Comparison of ENCODE assay signal across 23 cellular contexts in genomic region chr9:87706066-87706739, GRCh38. TPM values are rescaled to one million over a fixed set of nuclear protein-coding genes. Genes with fewer than 3 reads are reported as not detected.
DNase-seq lines count a peak whose midpoint lies in the region; ATAC-seq, FAIRE-seq and TF ChIP-seq lines count a peak whose summit lies in the region.
"Had no signal": no experiment of that assay in that cellular context is flagged by ENCODE, and none has a peak within 500 bp of the region (broad histone marks: within the 10 kb centered on the region; RNA-seq: fewer than 3 reads in every experiment).

No MANE protein-coding gene starts in this region.

- H3K4me1 ChIP-seq in astrocyte (ENCODE audit: insufficient read depth, low read length): peaks cover 11% of the 10 kb centered on the region
- no peaks in the 10 kb centered on the region for H3K4me1 ChIP-seq in endodermal cell (ENCODE audit: control insufficient read depth, insufficient read depth, low read length)
- H3K4me1 ChIP-seq in neuronal stem cell (ENCODE audit: control insufficient read depth in 2 of 2, insufficient read depth in 1 of 2, low read depth in 1 of 2, low read length in 2 of 2): peaks cover 2% of the 10 kb centered on the region in 2 donors

- DNase-seq in astrocyte (ENCODE audit: low read depth): no peak
- DNase-seq in endodermal cell: peak; percentile 31
- no peak for DNase-seq in neuronal stem cell (ENCODE audit: low spot score)
- no peak for DNase-seq in urothelium cell line (ENCODE audit: low spot score)
- no peak for DNase-seq in WTC11 (ENCODE audit: low spot score)
- DNase-seq in dorsolateral prefrontal cortex: no peak
- no peak for DNase-seq in occipital lobe (lab: John Stamatoyannopoulos, UW)
- DNase-seq: 8988T; ACHN; AML-193; C1 segment of cervical spinal cord; Calu3; CD4-positive, alpha-beta memory T cell; COR-L47; DMS53; DMS79 treated with DMSO at 0.1 percent for 48 hours; GF-D8; GOT3; H7; HCEC 1CT had no signal

- FAIRE-seq in astrocyte (lab: Jason Lieb, UNC) (no peak), urothelium cell line (lab: Jason Lieb, UNC) (peak; percentile 83)
- FAIRE-seq: A549, GM12891, GM18507 had no signal

- peaks cover 14% of the 10 kb centered on the region for H3K36me3 Mint-ChIP-seq in astrocyte (ENCODE audit: low read depth, unreplicated experiment)
- H3K36me3 Mint-ChIP-seq in endodermal cell (ENCODE audit: low read depth): peaks cover 72% of the 10 kb centered on the region
- H3K36me3 Mint-ChIP-seq in WTC11: peaks cover 59% of the 10 kb centered on the region
- H3K36me3 Mint-ChIP-seq: CD4-positive, alpha-beta memory T cell had no signal

- H3K9me3 ChIP-seq in astrocyte (ENCODE audit: insufficient read depth, low read depth, low read length): no peaks in the 10 kb centered on the region
- H3K9me3 ChIP-seq in endodermal cell (ENCODE audit: control insufficient read depth, low read length): no peaks in the 10 kb centered on the region
- no peaks in the 10 kb centered on the region for H3K9me3 ChIP-seq in neuronal stem cell (replicated peaks in 1 of 2; ENCODE audit: control insufficient read depth in 2 of 2, insufficient read depth in 1 of 2, low read depth in 1 of 2, low read length in 2 of 2)
- H3K9me3 ChIP-seq: A549 had no signal

- no peak overlapping the region for H3K9ac ChIP-seq in astrocyte (ENCODE audit: low read length)
- H3K9ac ChIP-seq in endodermal cell (ENCODE audit: extremely low read depth, low read length, poor library complexity, severe bottlenecking): no peak overlapping the region
- H3K9ac ChIP-seq in neuronal stem cell (ENCODE audit: low read depth, low read length, poor library complexity): peak overlapping the region; percentile 38

- H3K4me3 ChIP-seq in astrocyte (ENCODE audit: insufficient read depth, low read depth, low read length): no peak overlapping the region
- H3K4me3 ChIP-seq in endodermal cell (ENCODE audit: low read length): no peak overlapping the region
- no peak overlapping the region for H3K4me3 ChIP-seq in neuronal stem cell (ENCODE audit: low read length in 2 of 2)
- no peak overlapping the region for H3K4me3 ChIP-seq in dorsolateral prefrontal cortex
- H3K4me3 ChIP-seq: A549 had no signal

- peak overlapping the region; percentile 42 for H2BK5ac ChIP-seq in neuronal stem cell (ENCODE audit: low read length)

- H2BK120ac ChIP-seq in neuronal stem cell (ENCODE audit: low read depth, low read length): no peak overlapping the region

- H2AFZ ChIP-seq in astrocyte (ENCODE audit: low read depth, low read length) (no peak overlapping the region), neuronal stem cell (ENCODE audit: low read length) (no peak overlapping the region)

- H3K4me3 Mint-ChIP-seq in astrocyte (ENCODE audit: unreplicated experiment) (peak overlapping the region; percentile 45), endodermal cell (no peak overlapping the region), WTC11 (no peak overlapping the region)
- H3K4me3 Mint-ChIP-seq: CD4-positive, alpha-beta memory T cell had no signal

- H2BK15ac ChIP-seq in neuronal stem cell (ENCODE audit: low read length): no peak overlapping the region

- ATAC-seq in WTC11: no peak
- ATAC-seq: A549 had no signal

- CTCF ChIA-PET in WTC11 (lab: Charles Lee): no interaction called here

- no peak overlapping the region for H3K27ac Mint-ChIP-seq in astrocyte (ENCODE audit: unreplicated experiment)
- H3K27ac Mint-ChIP-seq in endodermal cell: no peak overlapping the region
- no peak overlapping the region for H3K27ac Mint-ChIP-seq in WTC11

- H3K18ac ChIP-seq in neuronal stem cell (ENCODE audit: low read length): peak overlapping the region; percentile 52

- H3K27me3 ChIP-seq in astrocyte (ENCODE audit: insufficient read depth, low read length) (no peaks in the 10 kb centered on the region), endodermal cell (ENCODE audit: control insufficient read depth, insufficient read depth, low read length, poor library complexity, severe bottlenecking) (no peaks in the 10 kb centered on the region), neuronal stem cell (ENCODE audit: control insufficient read depth in 3 of 3, insufficient read depth in 3 of 3, low read depth in 1 of 3, low read length in 3 of 3) (no peaks in the 10 kb centered on the region), dorsolateral prefrontal cortex (no peaks in the 10 kb centered on the region)

- no peak for TF ChIP-seq CTCF in astrocyte (IDR thresholded peaks at IDR 0.05; ENCODE audit: insufficient read depth, low read depth, low read length)
- TF ChIP-seq CTCF in endodermal cell (conservative IDR thresholded peaks at IDR 0.05): no peak
- TF ChIP-seq CTCF in WTC11 (IDR thresholded peaks at IDR 0.05): no peak
- no peak for TF ChIP-seq CTCF in dorsolateral prefrontal cortex (IDR thresholded peaks at IDR 0.05 in 54 of 56, conservative IDR thresholded peaks at IDR 0.05 in 2 of 56; ENCODE audit: low read depth in 1 of 56, partially characterized antibody in 56 of 56)

- H3K4me1 Mint-ChIP-seq in astrocyte (ENCODE audit: low read depth, unreplicated experiment): peaks cover 12% of the 10 kb centered on the region
- peaks cover 2% of the 10 kb centered on the region for H3K4me1 Mint-ChIP-seq in endodermal cell
- peaks cover 3% of the 10 kb centered on the region; the same call in 1 of the 2 replicates for H3K4me1 Mint-ChIP-seq in WTC11

- H3K4me2 ChIP-seq in astrocyte (ENCODE audit: low read length): no peak overlapping the region
- no peak overlapping the region for H3K4me2 ChIP-seq in neuronal stem cell (ENCODE audit: insufficient read depth, low read length, poor library complexity, severe bottlenecking)
- H3K4me2 ChIP-seq: A549 had no signal

- no peaks in the 10 kb centered on the region for H3K36me3 ChIP-seq in astrocyte (ENCODE audit: insufficient read depth, low read length)
- H3K36me3 ChIP-seq in endodermal cell (ENCODE audit: control insufficient read depth, insufficient read depth, low read length): peaks cover 75% of the 10 kb centered on the region
- peaks cover 26 to 83% of the 10 kb centered on the region in 2 donors for H3K36me3 ChIP-seq in neuronal stem cell (replicated peaks in 1 of 2; ENCODE audit: control insufficient read depth in 2 of 2, insufficient read depth in 2 of 2, low read length in 2 of 2)

- no peak overlapping the region for H3K14ac ChIP-seq in neuronal stem cell (ENCODE audit: low read length)

- intact Hi-C loops in dorsolateral prefrontal cortex (cut with DNase I): no loop called here

- peak overlapping the region; percentile 61 for H3K23ac ChIP-seq in neuronal stem cell (ENCODE audit: low read depth, low read length, poor library complexity)

- H3K4ac ChIP-seq in neuronal stem cell (ENCODE audit: low read length): no peak overlapping the region

- H4K91ac ChIP-seq in neuronal stem cell (ENCODE audit: low read depth, low read length, poor library complexity): no peak overlapping the region

- POLR2A ChIA-PET in WTC11 (lab: Charles Lee): no interaction called here

- H4K20me1 ChIP-seq in astrocyte (ENCODE audit: insufficient read depth, low read length): no peaks in the 10 kb centered on the region

- WGBS in endodermal cell (ENCODE audit: insufficient coverage in 1 of 2, insufficient read length in 1 of 2), 2 experiments: 95 to 96% methylated on average over 24 to 39 of the region's 39 CpGs
- WGBS in neuronal stem cell (ENCODE audit: extremely low coverage in 2 of 2, insufficient read length in 2 of 2, insufficient replicate concordance in 1 of 2), 2 donors: no CpG with 5 or more reads among the region's 39 CpGs

- H3K27me3 Mint-ChIP-seq in astrocyte (ENCODE audit: low read depth, unreplicated experiment): no peaks in the 10 kb centered on the region
- H3K27me3 Mint-ChIP-seq in endodermal cell (ENCODE audit: insufficient read depth): no peaks in the 10 kb centered on the region
- H3K27me3 Mint-ChIP-seq in WTC11 (ENCODE audit: low read depth): no peaks in the 10 kb centered on the region
- H3K27me3 Mint-ChIP-seq: CD4-positive, alpha-beta memory T cell had no signal

- H3K27ac ChIP-seq in astrocyte (ENCODE audit: low read depth, low read length): no peak overlapping the region
- H3K27ac ChIP-seq in endodermal cell (ENCODE audit: low read depth, low read length): no peak overlapping the region
- H3K27ac ChIP-seq in neuronal stem cell (replicated peaks; ENCODE audit: low read length): no peak overlapping the region
- no peak overlapping the region for H3K27ac ChIP-seq in dorsolateral prefrontal cortex
- H3K27ac ChIP-seq: A549 had no signal

- H3K9me3 Mint-ChIP-seq in astrocyte (ENCODE audit: unreplicated experiment): no peaks in the 10 kb centered on the region
- no peaks in the 10 kb centered on the region for H3K9me3 Mint-ChIP-seq in endodermal cell
- no peaks in the 10 kb centered on the region for H3K9me3 Mint-ChIP-seq in WTC11

- no peaks in the 10 kb centered on the region for H3K79me1 ChIP-seq in neuronal stem cell (ENCODE audit: low read depth, low read length)

- H3K79me2 ChIP-seq in astrocyte (ENCODE audit: insufficient read depth, low read length): no peaks in the 10 kb centered on the region

- H2BK12ac ChIP-seq in neuronal stem cell (ENCODE audit: low read length): peak overlapping the region; percentile 30

- H2AK5ac ChIP-seq in neuronal stem cell (ENCODE audit: low read depth, low read length): no peak overlapping the region

- H4K8ac ChIP-seq in neuronal stem cell (ENCODE audit: low read depth, low read length): no peak overlapping the region

TF ChIP-seq in WTC11, 78 proteins besides CTCF, POLR2A, EP300 and RAD21 (continues in another document):
- TF ChIP-seq, protein P1, sequence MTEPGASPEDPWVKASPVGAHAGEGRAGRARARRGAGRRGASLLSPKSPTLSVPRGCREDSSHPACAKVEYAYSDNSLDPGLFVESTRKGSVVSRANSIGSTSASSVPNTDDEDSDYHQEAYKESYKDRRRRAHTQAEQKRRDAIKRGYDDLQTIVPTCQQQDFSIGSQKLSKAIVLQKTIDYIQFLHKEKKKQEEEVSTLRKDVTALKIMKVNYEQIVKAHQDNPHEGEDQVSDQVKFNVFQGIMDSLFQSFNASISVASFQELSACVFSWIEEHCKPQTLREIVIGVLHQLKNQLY (CRISPR knock-in tag; IDR thresholded peaks at IDR 0.05): no peak

RNA-seq across cellular contexts. Expression of gene CTSL, which starts 19.7 kb away (rescaled TPM):
- 94.9 and 99.1 TPM in 2 replicates for total RNA-seq in astrocyte
- 100 to 1,000 TPM in 1 of 2 donors, 10 to 100 TPM in 1; 81.2 to 131 TPM for total RNA-seq in endodermal cell
- polyA plus RNA-seq in endodermal cell (2013, experiment 1 of 2): 49.7 TPM
- polyA plus RNA-seq in endodermal cell (2013, experiment 2 of 2): 47.5 TPM
- 40.2 TPM for polyA plus RNA-seq in neuronal stem cell (2013, experiment 1 of 2)
- polyA plus RNA-seq in neuronal stem cell (2013, experiment 2 of 2): 39.2 TPM
- total RNA-seq in WTC11 (2021): 33.0 to 39.7 TPM (median 33.4 TPM) in 3 replicates
- 100 to 1,000 TPM in 1 of 120 experiments, 10 to 100 TPM in 119; 39.8 to 104 (median 62.7) TPM for total RNA-seq in dorsolateral prefrontal cortex
- total RNA-seq in occipital lobe: 40.4 TPM
